ENCODE assay signal across 16 cellular contexts in the genomic region with DNA sequence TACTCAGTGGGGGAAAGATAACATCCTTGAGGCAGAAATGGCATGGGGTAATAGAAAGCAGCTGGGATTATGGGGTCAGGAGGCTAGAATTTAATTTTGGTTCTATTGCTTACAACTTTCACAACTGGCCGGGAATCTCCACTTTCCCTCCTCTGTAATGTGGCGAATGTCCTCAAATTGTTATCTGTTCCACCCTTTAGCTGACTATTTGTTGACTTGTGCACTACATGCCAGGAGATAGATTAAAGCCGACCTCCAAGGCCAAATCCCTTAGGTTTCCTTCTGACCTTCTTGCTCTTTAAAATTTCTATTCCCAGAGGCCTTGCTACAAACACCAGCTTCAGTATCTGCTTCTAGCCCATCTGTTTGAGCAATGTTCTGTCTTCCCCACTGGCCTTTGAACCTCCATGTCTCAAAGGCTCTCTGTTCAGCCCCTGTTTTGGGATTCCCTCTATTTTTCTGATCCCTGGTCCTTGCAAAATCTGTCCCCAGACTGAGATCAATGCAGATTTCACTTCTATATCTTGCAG.
"Had no signal": no experiment of that assay in that cellular context is flagged by ENCODE, and none has a peak within 500 bp of the region (broad histone marks: within the 10 kb centered on the region; RNA-seq: fewer than 3 reads in every experiment).

No MANE protein-coding gene starts in this region.

- ATAC-seq: Panc1, PC-3 had no signal

- H3K4me3 ChIP-seq: MG63, SJSA1, SK-N-MC had no signal

- H3K9me3 ChIP-seq: MG63 had no signal

- DNase-seq: MG63, NCI-H1092, NCI-H1436 treated with DMSO at 0.1 percent for 48 hours, NCI-H187 treated with DMSO at 0.1 percent for 48 hours, NCI-H2029 treated with DMSO at 0.1 percent for 48 hours, NCI-H226, NCI-H446, NCI-H510A, NCI-H524 treated with DMSO at 0.1 percent for 48 hours, NCI-H774, SIG-M5 had no signal

- H3K27ac ChIP-seq: RWPE1, SJSA1, SK-N-MC had no signal

- H3K4me1 ChIP-seq: SJSA1 had no signal

- H3K27me3 ChIP-seq: MG63, SJSA1 had no signal

- H3K36me3 ChIP-seq: MG63, SJSA1 had no signal
